19 cellular contexts compared by ENCODE assay signal in genomic region chr14:31410048-31410654, GRCh38. TPM values are rescaled to one million over a fixed set of nuclear protein-coding genes. Genes with fewer than 3 reads are reported as not detected.
DNase-seq lines count a peak whose midpoint lies in the region; ATAC-seq and TF ChIP-seq lines count a peak whose summit lies in the region.
"Had no signal": no experiment of that assay in that cellular context is flagged by ENCODE, and none has a peak within 500 bp of the region (broad histone marks: within the 10 kb centered on the region; RNA-seq: fewer than 3 reads in every experiment).

No MANE protein-coding gene starts in this region.

- H3K4me3 ChIP-seq in GM23338 (no peak overlapping the region), OCI-LY1 (ENCODE audit: low read depth, low read length, poor library complexity, severe bottlenecking) (peak overlapping the region; percentile 19), prostate gland (no peak overlapping the region)
- H3K4me3 ChIP-seq: A549, skin epidermis had no signal

- H3K27ac ChIP-seq in GM23338 (ENCODE audit: low read depth) (no peak overlapping the region), OCI-LY1 (ENCODE audit: low read depth, low read length, poor library complexity, severe bottlenecking) (peak overlapping the region; percentile 70), prostate gland (no peak overlapping the region)
- H3K27ac ChIP-seq: A549 had no signal

- ATAC-seq in GM23338 = no peak
- ATAC-seq in esophagus mucosa = no peak
- ATAC-seq: A549 had no signal

- no peaks in the 10 kb centered on the region for H3K4me1 Mint-ChIP-seq in GM23338
- H3K4me1 Mint-ChIP-seq: nephron progenitor cell had no signal

- H4K20me1 ChIP-seq in GM23338 (replicated peaks; ENCODE audit: insufficient read depth) (0 out of 2 replicates have a peak, but pooled peaks cover 17% of the 10 kb centered on the region), OCI-LY1 (ENCODE audit: insufficient read depth, low read length) (no peaks in the 10 kb centered on the region)

- H3K9me3 Mint-ChIP-seq in GM23338 = no peaks in the 10 kb centered on the region
- H3K9me3 Mint-ChIP-seq: activated CD4-positive, alpha-beta memory T cell treated with anti-CD3 and anti-CD28 coated beads, Interleukin-2, amount 10 ng/mL, durations not matched to agents 7 days and 5 days; activated T-helper 2 cell treated with anti-CD3 and anti-CD28 coated beads, Interferon-gamma antibody, Interleukin-2, Interleukin-4, amounts not matched to agents 10 μg/mL and 5 μg/mL and 100 μg/mL, durations not matched to agents 14 hours and 24 hours and 36 hours; HFFc6; nephron progenitor cell had no signal

- peak overlapping the region; percentile 53 for H3K9ac ChIP-seq in OCI-LY1 (ENCODE audit: low read length)

- H3F3A ChIP-seq in GM23338 (replicated peaks; ENCODE audit: low read depth) (no peaks in the 10 kb centered on the region), OCI-LY1 (ENCODE audit: insufficient read depth, low read length) (no peaks in the 10 kb centered on the region)

- WGBS in prostate gland = 86% methylated on average over 3 of the region's 3 CpGs

- H2AFZ ChIP-seq in GM23338 (no peak overlapping the region), OCI-LY1 (ENCODE audit: low read length) (peak overlapping the region; percentile 29)

- no peaks in the 10 kb centered on the region for H3K27me3 Mint-ChIP-seq in GM23338 (ENCODE audit: insufficient read depth, low read depth, poor library complexity)
- H3K27me3 Mint-ChIP-seq: activated CD4-positive, alpha-beta memory T cell treated with anti-CD3 and anti-CD28 coated beads, Interleukin-2, amount 10 ng/mL, durations not matched to agents 7 days and 5 days had no signal

- no peak overlapping the region for H3K4me2 ChIP-seq in GM23338
- H3K4me2 ChIP-seq in OCI-LY1 (ENCODE audit: low read length) = peak overlapping the region; percentile 51

- intact Hi-C loops in prostate gland (cut with DNase I) = no loop called here

- H3K4me1 ChIP-seq in GM23338 (ENCODE audit: insufficient read depth) = no peaks in the 10 kb centered on the region
- peaks cover 33% of the 10 kb centered on the region for H3K4me1 ChIP-seq in OCI-LY1 (ENCODE audit: insufficient read depth, low read length, severe bottlenecking)
- H3K4me1 ChIP-seq in prostate gland (replicated peaks) = no peaks in the 10 kb centered on the region

- peak overlapping the region; percentile 38; the same call in 1 of the 2 replicates for H3K27ac Mint-ChIP-seq in GM23338
- H3K27ac Mint-ChIP-seq: activated CD4-positive, alpha-beta memory T cell treated with anti-CD3 and anti-CD28 coated beads, Interleukin-2, amount 10 ng/mL, durations not matched to agents 7 days and 5 days; activated T-helper 2 cell treated with anti-CD3 and anti-CD28 coated beads, Interferon-gamma antibody, Interleukin-2, Interleukin-4, amounts not matched to agents 10 μg/mL and 5 μg/mL and 100 μg/mL, durations not matched to agents 14 hours and 24 hours and 36 hours; HFFc6; nephron progenitor cell had no signal

- H3K79me2 ChIP-seq in GM23338 (replicated peaks; ENCODE audit: insufficient read depth) (peaks cover 69% of the 10 kb centered on the region), OCI-LY1 (ENCODE audit: insufficient read depth, low read length) (0 out of 2 replicates have a peak, but pooled peaks cover 4% of the 10 kb centered on the region)

- no peak overlapping the region for H3K4me3 Mint-ChIP-seq in GM23338
- H3K4me3 Mint-ChIP-seq: activated CD4-positive, alpha-beta memory T cell treated with anti-CD3 and anti-CD28 coated beads, Interleukin-2, amount 10 ng/mL, durations not matched to agents 7 days and 5 days; HFFc6; nephron progenitor cell had no signal

- TF ChIP-seq CTCF in GM23338 (conservative IDR thresholded peaks at IDR 0.05; ENCODE audit: low read depth in 2 of 2) (no peak), OCI-LY1 (IDR thresholded peaks at IDR 0.05; ENCODE audit: low read length) (no peak), prostate gland (IDR thresholded peaks at IDR 0.05) (no peak)

- H3K9me3 ChIP-seq in OCI-LY1 (ENCODE audit: low read length) (no peaks in the 10 kb centered on the region), prostate gland (no peaks in the 10 kb centered on the region)
- H3K9me3 ChIP-seq: A549 had no signal

- no peaks in the 10 kb centered on the region for H3K9me2 ChIP-seq in GM23338 (ENCODE audit: insufficient read depth)
- no peaks in the 10 kb centered on the region for H3K9me2 ChIP-seq in OCI-LY1 (ENCODE audit: low read depth, low read length)

- no peak for TF ChIP-seq POLR2A in prostate gland (IDR thresholded peaks at IDR 0.05)

- no peaks in the 10 kb centered on the region for H3K36me3 ChIP-seq in GM23338 (ENCODE audit: insufficient read depth)
- H3K36me3 ChIP-seq in OCI-LY1 (ENCODE audit: insufficient read depth, low read length) = no peaks in the 10 kb centered on the region
- no peaks in the 10 kb centered on the region for H3K36me3 ChIP-seq in prostate gland

- DNase-seq in AML-193 (lab: John Stamatoyannopoulos, UW) (peak; percentile 85 to 86), GM23338 (ENCODE audit: low spot score) (no peak), germinal center (ENCODE audit: low spot score) (peak; percentile 24), AG08395 (ENCODE audit: low spot score) (no peak), NCI-H1694 treated with DMSO at 0.1 percent for 48 hours (lab: John Stamatoyannopoulos, UW) (no peak), prostate gland (ENCODE audit: low spot score) (no peak)
- DNase-seq: activated CD4-positive, alpha-beta memory T cell treated with anti-CD3 and anti-CD28 coated beads, Interleukin-2, amount 10 ng/mL, durations not matched to agents 7 days and 5 days; aorta; dermis blood vessel endothelial cell; HFFc6; MM.1S; NCI-H446 treated with DMSO at 0.1 percent for 48 hours; nephron progenitor cell; substantia nigra had no signal

- no peaks in the 10 kb centered on the region for H3K36me3 Mint-ChIP-seq in GM23338 (ENCODE audit: low read depth)

- H3K27me3 ChIP-seq in GM23338 (ENCODE audit: insufficient read depth) (no peaks in the 10 kb centered on the region), OCI-LY1 (ENCODE audit: insufficient read depth, low read length) (no peaks in the 10 kb centered on the region), prostate gland (replicated peaks; ENCODE audit: insufficient read depth) (no peaks in the 10 kb centered on the region)

TF ChIP-seq in GM23338, 12 proteins besides CTCF, POLR2A, EP300 and RAD21 (continues in another document):
- TF ChIP-seq STAT1 (IDR thresholded peaks at IDR 0.05; ENCODE audit: unreplicated experiment) (no peak), ETS1 (IDR thresholded peaks at IDR 0.05) (no peak)

RNA-seq across cellular contexts. Expression of gene HEATR5A, which starts 10.2 kb away (rescaled TPM):
- 21.6 and 25.8 TPM in 2 replicates for total RNA-seq in GM23338 (2014; rRNA removed; shearing (Covaris generic))
- 32.5 and 39.9 TPM in 2 replicates for polyA plus RNA-seq in GM23338 (2016; fragmentation: Nextera tagmentation; extraction: Ambion mirVana)
- total RNA-seq in esophagus mucosa (25.8 TPM), prostate gland (10 to 100 TPM in 1 of 2 donors, 1 to 10 TPM in 1; 10.0 to 16.3 TPM)

RNA-seq across cellular contexts. Expression of gene DTD2, which starts 47.2 kb away (rescaled TPM):
- total RNA-seq in GM23338 (2014; rRNA removed; shearing (Covaris generic)) = 37.5 and 39.0 TPM in 2 replicates
- polyA plus RNA-seq in GM23338 (2016; fragmentation: Nextera tagmentation; extraction: Ambion mirVana) = 6.3 and 8.6 TPM in 2 replicates
- total RNA-seq in esophagus mucosa (23.2 TPM), prostate gland (10 to 100 TPM; 32.0 to 41.1 TPM)

Comparison
In these comparisons a context has a peak if more than half of its experiments do, and no peak if none do; other contexts are left out.
1. DNase-seq: peak in AML-193 (2 of 2) and germinal center (single experiment); none in GM23338 (single experiment), AG08395 (single experiment), NCI-H1694 treated with DMSO at 0.1 percent for 48 hours (single experiment) and prostate gland (single experiment).